12 cellular contexts compared by ENCODE assay signal in genomic region chr3:45545476-45545875, GRCh38. TPM values are rescaled to one million over a fixed set of nuclear protein-coding genes. Genes with fewer than 3 reads are reported as not detected.
DNase-seq lines count a peak whose midpoint lies in the region; ATAC-seq and TF ChIP-seq lines count a peak whose summit lies in the region.
"Had no signal": no experiment of that assay in that cellular context is flagged by ENCODE, and none has a peak within 500 bp of the region (broad histone marks: within the 10 kb centered on the region; RNA-seq: fewer than 3 reads in every experiment).

No MANE protein-coding gene starts in this region.

- H3K4me1 Mint-ChIP-seq in activated naive CD8-positive, alpha-beta T cell treated with anti-CD3 and anti-CD28 coated beads for 36 hours: peaks cover 2% of the 10 kb centered on the region

- H3K9me3 Mint-ChIP-seq in activated naive CD8-positive, alpha-beta T cell treated with anti-CD3 and anti-CD28 coated beads for 36 hours: no peaks in the 10 kb centered on the region
- H3K9me3 Mint-ChIP-seq: activated naive CD4-positive, alpha-beta T cell treated with anti-CD3 and anti-CD28 coated beads, Interleukin-2, amount 50 U/mL, for 72 hours had no signal

- H3K27me3 Mint-ChIP-seq in activated naive CD8-positive, alpha-beta T cell treated with anti-CD3 and anti-CD28 coated beads for 36 hours: no peaks in the 10 kb centered on the region

- DNase-seq in GM03348 (ENCODE audit: low spot score) (peak; percentile 19), RPMI7951 (ENCODE audit: low read depth) (peak; percentile 97), head of caudate nucleus (peak; percentile 49 to 95 (median 87)), posterior cingulate gyrus (peak; percentile 65 to 98 (median 85)), NAMALWA (ENCODE audit: low spot score) (no peak), HEK293T (ENCODE audit: extremely low spot score) (no peak)
- DNase-seq in activated naive CD8-positive, alpha-beta T cell treated with anti-CD3 and anti-CD28 coated beads for 36 hours: no peak
- DNase-seq: DMS 273 treated with DMSO at 0.1 percent for 48 hours, KBM-7, NCI-H748 treated with DMSO at 0.1 percent for 48 hours had no signal

- CTCF ChIA-PET in HEK293T (lab: Yijun Ruan, JAX): interaction anchor here (0.6 to 3.1 kb wide), 3 partner anchors 9 to 114 kb away, joined by 3 to 16 read pairs (median 4); no protein-coding TSS in a partner anchor

- H3K27ac Mint-ChIP-seq in activated naive CD8-positive, alpha-beta T cell treated with anti-CD3 and anti-CD28 coated beads for 36 hours: no peak overlapping the region
- H3K27ac Mint-ChIP-seq: activated naive CD4-positive, alpha-beta T cell treated with anti-CD3 and anti-CD28 coated beads, Interleukin-2, amount 50 U/mL, for 72 hours had no signal

- intact Hi-C loops in head of caudate nucleus (cut with DNase I) (no loop called here), posterior cingulate gyrus (cut with DNase I) (loop anchor here (2.0 kb wide), 1 partner anchor 37 kb away; no protein-coding TSS in a partner anchor)

- no peak for ATAC-seq in GM21390 (IDR thresholded peaks at IDR 0.05; ENCODE audit: unreplicated experiment)

- POLR2A ChIA-PET in HEK293T (lab: Yijun Ruan, JAX): no interaction called here

- H3K36me3 Mint-ChIP-seq in activated naive CD8-positive, alpha-beta T cell treated with anti-CD3 and anti-CD28 coated beads for 36 hours: peaks cover 9% of the 10 kb centered on the region
- H3K36me3 Mint-ChIP-seq: activated naive CD4-positive, alpha-beta T cell treated with anti-CD3 and anti-CD28 coated beads, Interleukin-2, amount 50 U/mL, for 72 hours had no signal

- H3K4me3 Mint-ChIP-seq in activated naive CD8-positive, alpha-beta T cell treated with anti-CD3 and anti-CD28 coated beads for 36 hours: no peak overlapping the region

TF ChIP-seq in HEK293T, 16 proteins besides CTCF, POLR2A, EP300 and RAD21:
- no peak for TF ChIP-seq TARDBP (IDR thresholded peaks at IDR 0.05)
- TF ChIP-seq FOXM1 (IDR thresholded peaks at IDR 0.05; ENCODE audit: borderline replicate concordance): no peak
- no peak for TF ChIP-seq ZNF384 (IDR thresholded peaks at IDR 0.05)
- no peak for TF ChIP-seq SP1 (IDR thresholded peaks at IDR 0.05)
- no peak for TF ChIP-seq HDGF (IDR thresholded peaks at IDR 0.05; ENCODE audit: borderline replicate concordance)
- TF ChIP-seq PKNOX1 (IDR thresholded peaks at IDR 0.05): no peak
- TF ChIP-seq LEF1 (IDR thresholded peaks at IDR 0.05; ENCODE audit: borderline replicate concordance): no peak
- no peak for TF ChIP-seq FOXA1 (IDR thresholded peaks at IDR 0.05)
- TF ChIP-seq L3MBTL2 (conservative IDR thresholded peaks at IDR 0.05): no peak
- TF ChIP-seq CTBP1 (IDR thresholded peaks at IDR 0.05; ENCODE audit: borderline replicate concordance): no peak
- TF ChIP-seq NFRKB (IDR thresholded peaks at IDR 0.05): no peak
- no peak for TF ChIP-seq ELF4 (IDR thresholded peaks at IDR 0.05)
- no peak for TF ChIP-seq FOXK2 (IDR thresholded peaks at IDR 0.05)
- TF ChIP-seq SUZ12 (IDR thresholded peaks at IDR 0.05): no peak
- no peak for TF ChIP-seq ARNT (IDR thresholded peaks at IDR 0.05)
- no peak for TF ChIP-seq BHLHE40 (IDR thresholded peaks at IDR 0.05; ENCODE audit: borderline replicate concordance)

RNA-seq across cellular contexts. Expression of gene LIMD1, which starts 49.1 kb away (rescaled TPM):
- total RNA-seq in RPMI7951 (2014; rRNA removed; shearing (Covaris generic)): 40.0 and 44.9 TPM in 2 replicates
- total RNA-seq in activated naive CD8-positive, alpha-beta T cell treated with anti-CD3 and anti-CD28 coated beads for 36 hours: 10 to 100 TPM; 23.8 to 26.5 TPM

Comparison
In these comparisons a context has a peak if more than half of its experiments do, and no peak if none do; other contexts are left out.
1. DNase-seq: peak in GM03348 (single experiment), RPMI7951 (single experiment), head of caudate nucleus (42 of 42) and posterior cingulate gyrus (10 of 10); none in NAMALWA (single experiment), activated naive CD8-positive, alpha-beta T cell treated with anti-CD3 and anti-CD28 coated beads for 36 hours (single experiment) and HEK293T (single experiment).